2 cellular contexts compared by ENCODE assay signal in genomic region chr1:16172964-16173446, GRCh38.
TF ChIP-seq lines count a peak whose summit lies in the region.

No MANE protein-coding gene starts in this region.

TF ChIP-seq in HCT116, 20 proteins besides CTCF, POLR2A, EP300 and RAD21:
- TF ChIP-seq ZBTB33 (IDR thresholded peaks at IDR 0.05; ENCODE audit: extremely low read depth, insufficient replicate concordance, low read length): no peak
- no peak for TF ChIP-seq CBX3 (IDR thresholded peaks at IDR 0.05; ENCODE audit: low read depth)
- no peak; the same call in 1 of the 2 replicates for TF ChIP-seq POLR2AphosphoS5 (IDR thresholded peaks at IDR 0.05; ENCODE audit: low read depth, low read length)
- no peak for TF ChIP-seq CEBPB (IDR thresholded peaks at IDR 0.05; ENCODE audit: low read depth)
- TF ChIP-seq TCF7L2 (IDR thresholded peaks at IDR 0.05; ENCODE audit: borderline replicate concordance, extremely low read depth, insufficient read depth, insufficient read length): peak; percentile 84
- no peak for TF ChIP-seq ELF1 (IDR thresholded peaks at IDR 0.05; ENCODE audit: borderline replicate concordance, low read depth)
- 0 out of 2 replicates have a peak, but pooled peaks have one; percentile 16 for TF ChIP-seq ZFX (IDR thresholded peaks at IDR 0.05)
- no peak for TF ChIP-seq EZH2 (IDR thresholded peaks at IDR 0.05)
- TF ChIP-seq MAX (IDR thresholded peaks at IDR 0.05): no peak
- no peak for TF ChIP-seq ATF3 (IDR thresholded peaks at IDR 0.05)
- no peak for TF ChIP-seq SRF (IDR thresholded peaks at IDR 0.05; ENCODE audit: low read depth)
- TF ChIP-seq FOSL1 (IDR thresholded peaks at IDR 0.05; ENCODE audit: low read depth): no peak
- no peak for TF ChIP-seq YY1 (IDR thresholded peaks at IDR 0.05; ENCODE audit: extremely low read depth, insufficient replicate concordance, low read depth, low read length)
- no peak for TF ChIP-seq EGR1 (IDR thresholded peaks at IDR 0.05; ENCODE audit: low read depth)
- no peak for TF ChIP-seq ZNF274 (IDR thresholded peaks at IDR 0.05; ENCODE audit: low read depth, low read length)

TF ChIP-seq in SK-N-SH, 30 proteins besides CTCF, POLR2A, EP300 and RAD21:
- TF ChIP-seq REST (IDR thresholded peaks at IDR 0.05; ENCODE audit: low read depth, low read length) (no peak), MXI1 (IDR thresholded peaks at IDR 0.05; ENCODE audit: low read depth, low read length) (no peak), MEF2A (IDR thresholded peaks at IDR 0.05; ENCODE audit: borderline replicate concordance, low read depth) (no peak), ELF1 (IDR thresholded peaks at IDR 0.05) (no peak), SIN3A (IDR thresholded peaks at IDR 0.05; ENCODE audit: borderline replicate concordance, low read depth, low read length) (no peak), CHD2 (IDR thresholded peaks at IDR 0.05; ENCODE audit: low read length, partially characterized antibody) (no peak), RXRA (IDR thresholded peaks at IDR 0.05; ENCODE audit: borderline replicate concordance, low read depth) (no peak), NRF1 (IDR thresholded peaks at IDR 0.05; ENCODE audit: low read depth, low read length) (no peak), TEAD4 (IDR thresholded peaks at IDR 0.05; ENCODE audit: borderline replicate concordance, insufficient read depth) (no peak), PBX3 (IDR thresholded peaks at IDR 0.05) (no peak), USF1 (IDR thresholded peaks at IDR 0.05; ENCODE audit: borderline replicate concordance, low read depth) (no peak)
